ENCODE assay signal across 8 cellular contexts in the genomic region with DNA sequence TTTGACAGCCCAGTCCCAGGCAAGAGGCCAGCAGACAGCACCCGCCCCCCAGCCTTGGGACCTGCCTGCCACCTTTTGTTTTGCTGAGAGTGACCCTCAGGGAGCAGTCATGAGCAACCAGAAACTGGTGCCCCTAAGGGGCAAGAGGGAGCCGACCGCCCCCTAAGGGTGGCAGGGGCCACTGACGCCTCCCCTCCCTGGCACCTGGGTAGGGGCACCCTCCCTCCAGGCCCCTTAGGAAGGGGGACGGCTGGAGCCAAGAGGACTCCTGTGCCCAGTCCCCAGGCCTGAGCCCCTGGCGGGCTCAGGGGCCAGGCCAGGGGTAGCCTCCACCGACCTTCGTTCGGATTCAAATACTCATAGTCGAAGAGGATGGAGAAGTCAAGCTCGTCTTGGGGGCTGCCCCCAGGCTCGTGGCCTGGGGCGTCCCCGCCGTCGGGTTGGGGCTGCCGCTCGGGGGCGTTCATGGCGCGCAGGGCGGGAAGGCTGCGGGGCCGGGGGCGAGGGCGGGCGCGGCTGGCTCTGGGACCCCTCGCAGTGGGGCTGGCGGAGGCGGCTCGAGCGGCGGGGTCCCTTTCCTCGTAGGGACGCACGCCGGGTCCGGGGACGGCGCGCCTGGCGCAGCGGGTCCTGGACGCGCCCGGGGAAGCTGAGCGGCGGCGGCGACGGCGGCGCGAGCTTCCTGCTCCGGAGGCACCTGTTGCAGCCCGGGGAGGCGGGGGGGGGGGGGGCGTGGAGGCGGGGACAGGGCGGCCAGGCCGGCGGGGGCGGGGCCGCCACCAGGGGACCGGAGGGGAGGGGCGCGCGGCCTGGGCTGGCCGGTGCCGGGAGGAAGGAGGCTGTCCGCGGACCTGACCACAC. TPM values are rescaled to one million over a fixed set of nuclear protein-coding genes. Genes with fewer than 3 reads are reported as not detected.
A peak's percentile ranks its signal among the peaks of the same experiment; 100 is the strongest.
DNase-seq lines count a peak whose midpoint lies in the region; ATAC-seq and TF ChIP-seq lines count a peak whose summit lies in the region.

TSS of gene NFATC2 (minus strand) at position 687 of the 861 bp plus-strand sequence. CDS start at position 467, 220 bp downstream.

- peaks cover 4% of the 10 kb centered on the region for H3K27me3 ChIP-seq in CD4-positive, CD25-positive, alpha-beta regulatory T cell (ENCODE audit: control insufficient read depth, insufficient read depth, low read length)
- H3K27me3 ChIP-seq in HUES6 (ENCODE audit: control insufficient read depth, insufficient read depth, low read length) (peaks cover 54% of the 10 kb centered on the region), thoracic aorta (replicated peaks; ENCODE audit: insufficient read depth) (no peaks in the 10 kb centered on the region)

- peak within 1 kb of the TSS; percentile 92 to 98 (median 98) for H3K4me3 Mint-ChIP-seq in CD4-positive, CD25-positive, alpha-beta regulatory T cell
- H3K4me3 Mint-ChIP-seq in dendritic cell treated with granulocyte-macrophage colony-stimulating factor and Interleukin-4, amounts not matched to agents 40 ng/mL and 50 ng/mL, for 4 days: peak within 1 kb of the TSS; percentile 94

- peaks cover 14% of the 10 kb centered on the region for H3K36me3 ChIP-seq in CD4-positive, CD25-positive, alpha-beta regulatory T cell (ENCODE audit: control insufficient read depth, insufficient read depth, low read length)
- H3K36me3 ChIP-seq in HUES6 (ENCODE audit: control insufficient read depth, insufficient read depth, low read length) (no peaks in the 10 kb centered on the region), thoracic aorta (no peaks in the 10 kb centered on the region)

- DNase-seq in CD4-positive, CD25-positive, alpha-beta regulatory T cell: peak; percentile 44 to 65 (median 53)
- DNase-seq in mucosa of gallbladder (ENCODE audit: low spot score): peak; percentile 45
- DNase-seq in thoracic aorta (ENCODE audit: low spot score): no peak

- peaks cover 21 to 53% (median 31%) of the 10 kb centered on the region in 4 donors for H3K4me1 Mint-ChIP-seq in CD4-positive, CD25-positive, alpha-beta regulatory T cell
- H3K4me1 Mint-ChIP-seq in dendritic cell treated with granulocyte-macrophage colony-stimulating factor and Interleukin-4, amounts not matched to agents 40 ng/mL and 50 ng/mL, for 4 days (ENCODE audit: low read depth): peaks cover 38% of the 10 kb centered on the region

- TF ChIP-seq CTCF in VCaP (conservative IDR thresholded peaks at IDR 0.05) (no peak; the same call in 1 of the 2 replicates), thoracic aorta (IDR thresholded peaks at IDR 0.05) (no peak)

- H3K9me3 ChIP-seq in CD4-positive, CD25-positive, alpha-beta regulatory T cell (ENCODE audit: control insufficient read depth in 2 of 2, low read length in 2 of 2): no peaks in the 10 kb centered on the region
- H3K9me3 ChIP-seq in HUES6 (ENCODE audit: control insufficient read depth, insufficient read depth, low read depth, low read length): no peaks in the 10 kb centered on the region
- no peaks in the 10 kb centered on the region for H3K9me3 ChIP-seq in thoracic aorta

- peak within 1 kb of the TSS; percentile 85 for H3K4me3 ChIP-seq in CD4-positive, CD25-positive, alpha-beta regulatory T cell (ENCODE audit: low read depth, low read length)
- H3K4me3 ChIP-seq in HUES6 (ENCODE audit: low read depth, low read length) (peak within 1 kb of the TSS; percentile 57), thoracic aorta (peak within 1 kb of the TSS; percentile 69)

- peaks cover 6% of the 10 kb centered on the region for H3K27me3 Mint-ChIP-seq in CD4-positive, CD25-positive, alpha-beta regulatory T cell
- peaks cover 56% of the 10 kb centered on the region for H3K27me3 Mint-ChIP-seq in dendritic cell treated with granulocyte-macrophage colony-stimulating factor and Interleukin-4, amounts not matched to agents 40 ng/mL and 50 ng/mL, for 4 days

- ATAC-seq in CD4-positive, CD25-positive, alpha-beta regulatory T cell (ENCODE audit: low read depth in 2 of 2): peak; percentile 50 to 54
- ATAC-seq in GM19351 (IDR thresholded peaks at IDR 0.05; ENCODE audit: unreplicated experiment): peak; percentile 48
- no peak for ATAC-seq in thoracic aorta (ENCODE audit: insufficient number of reproducible peaks, low FRiP score, low read depth)
- no peak for ATAC-seq in GM18517 (IDR thresholded peaks at IDR 0.05; ENCODE audit: unreplicated experiment)

- peaks cover 14% of the 10 kb centered on the region for H3K36me3 Mint-ChIP-seq in CD4-positive, CD25-positive, alpha-beta regulatory T cell
- peaks cover 18% of the 10 kb centered on the region for H3K36me3 Mint-ChIP-seq in dendritic cell treated with granulocyte-macrophage colony-stimulating factor and Interleukin-4, amounts not matched to agents 40 ng/mL and 50 ng/mL, for 4 days (ENCODE audit: low read depth)

- H3K4me1 ChIP-seq in CD4-positive, CD25-positive, alpha-beta regulatory T cell (ENCODE audit: control insufficient read depth, insufficient read depth, low read length, poor library complexity, severe bottlenecking): peaks cover 44% of the 10 kb centered on the region
- H3K4me1 ChIP-seq in HUES6 (ENCODE audit: control insufficient read depth, insufficient read depth, low read length) (peaks cover 18% of the 10 kb centered on the region), thoracic aorta (ENCODE audit: control insufficient read depth in 1 of 2, low read depth in 2 of 2) (peaks cover 13 to 28% of the 10 kb centered on the region in 2 donors)

- H3K27ac Mint-ChIP-seq in CD4-positive, CD25-positive, alpha-beta regulatory T cell: peak within 1 kb of the TSS; percentile 92 to 96 (median 94)
- peak within 1 kb of the TSS; percentile 90 for H3K27ac Mint-ChIP-seq in dendritic cell treated with granulocyte-macrophage colony-stimulating factor and Interleukin-4, amounts not matched to agents 40 ng/mL and 50 ng/mL, for 4 days

- peak within 1 kb of the TSS; percentile 95 for H3K27ac ChIP-seq in CD4-positive, CD25-positive, alpha-beta regulatory T cell (ENCODE audit: insufficient read depth, low read length, poor library complexity, severe bottlenecking)
- H3K27ac ChIP-seq in HUES6 (ENCODE audit: low read depth, low read length): no peak within 1 kb of the TSS
- H3K27ac ChIP-seq in VCaP: peak within 1 kb of the TSS; percentile 31; the same call in 1 of the 2 replicates
- H3K27ac ChIP-seq in thoracic aorta: peak within 1 kb of the TSS; percentile 53

- intact Hi-C loops in dendritic cell treated with granulocyte-macrophage colony-stimulating factor and Interleukin-4, amounts not matched to agents 40 ng/mL and 50 ng/mL, for 4 days (cut with micrococcal nuclease): loop anchor here (5.0 kb wide), 1 partner anchor 40 kb away; no protein-coding TSS in a partner anchor

- no peak within 1 kb of the TSS for H3K9ac ChIP-seq in HUES6 (ENCODE audit: low read length)

- peaks cover 0 to 2% (median 0%) of the 10 kb centered on the region in 7 donors for H3K9me3 Mint-ChIP-seq in CD4-positive, CD25-positive, alpha-beta regulatory T cell
- peaks cover 8% of the 10 kb centered on the region for H3K9me3 Mint-ChIP-seq in dendritic cell treated with granulocyte-macrophage colony-stimulating factor and Interleukin-4, amounts not matched to agents 40 ng/mL and 50 ng/mL, for 4 days

RNA-seq across cellular contexts. Expression of gene NFATC2, which starts in this region (rescaled TPM):
- total RNA-seq in CD4-positive, CD25-positive, alpha-beta regulatory T cell: 56.8 TPM
- polyA plus RNA-seq in CD4-positive, CD25-positive, alpha-beta regulatory T cell: 10 to 100 TPM; 11.0 to 17.6 (median 13.5) TPM
- total RNA-seq in mucosa of gallbladder (11.4 TPM), thoracic aorta (10 to 100 TPM; 11.9 to 24.5 TPM)

Comparison
In these comparisons a context has a peak if more than half of its experiments do, and no peak if none do; other contexts are left out.
1. ATAC-seq: peak in CD4-positive, CD25-positive, alpha-beta regulatory T cell (2 of 2) and GM19351 (single experiment); none in thoracic aorta (single experiment) and GM18517 (single experiment).
2. Peak in every context shown above with its lines, with median percentiles within 50 percentile points of each other: H3K4me3 ChIP-seq.